ENCODE assay signal across 8 cellular contexts in genomic region chr15:52019394-52020252, GRCh38. TPM values are rescaled to one million over a fixed set of nuclear protein-coding genes. Genes with fewer than 3 reads are reported as not detected.
DNase-seq lines count a peak whose midpoint lies in the region; ATAC-seq and TF ChIP-seq lines count a peak whose summit lies in the region.

No MANE protein-coding gene starts in this region.

- H3K4me1 ChIP-seq in SJCRH30: peaks cover 8% of the 10 kb centered on the region

- CTCF ChIA-PET in activated naive CD4-positive, alpha-beta T cell treated with anti-CD3 and anti-CD28 coated beads, Interleukin-2, amount 10 ng/mL, durations not matched to agents 7 days and 5 days (lab: Charles Lee): interaction anchor here (0.6 to 2.2 kb wide), 5 partner anchors 15 to 164 kb away, joined by 3 to 10 read pairs (median 4); no protein-coding TSS in a partner anchor

- H3K36me3 ChIP-seq in SJCRH30: no peaks in the 10 kb centered on the region; the same call in 1 of the 2 replicates

- H3K4me3 Mint-ChIP-seq in activated naive CD4-positive, alpha-beta T cell treated with anti-CD3 and anti-CD28 coated beads, Interleukin-2, amount 10 ng/mL, durations not matched to agents 7 days and 5 days: peak overlapping the region; percentile 98

- no peaks in the 10 kb centered on the region for H3K27me3 ChIP-seq in SJCRH30

- peak overlapping the region; percentile 99 for H3K27ac Mint-ChIP-seq in activated naive CD4-positive, alpha-beta T cell treated with anti-CD3 and anti-CD28 coated beads, Interleukin-2, amount 10 ng/mL, durations not matched to agents 7 days and 5 days

- H3K9me3 Mint-ChIP-seq in activated naive CD4-positive, alpha-beta T cell treated with anti-CD3 and anti-CD28 coated beads, Interleukin-2, amount 10 ng/mL, durations not matched to agents 7 days and 5 days: no peaks in the 10 kb centered on the region

- H3K4me3 ChIP-seq in SJCRH30: peak overlapping the region; percentile 83

- peaks cover 36% of the 10 kb centered on the region for H3K4me1 Mint-ChIP-seq in activated naive CD4-positive, alpha-beta T cell treated with anti-CD3 and anti-CD28 coated beads, Interleukin-2, amount 10 ng/mL, durations not matched to agents 7 days and 5 days

- H3K9me3 ChIP-seq in SJCRH30 (replicated peaks): no peaks in the 10 kb centered on the region

- peaks cover 14% of the 10 kb centered on the region for H3K27me3 Mint-ChIP-seq in activated naive CD4-positive, alpha-beta T cell treated with anti-CD3 and anti-CD28 coated beads, Interleukin-2, amount 10 ng/mL, durations not matched to agents 7 days and 5 days

- no peaks in the 10 kb centered on the region for H3K36me3 Mint-ChIP-seq in activated naive CD4-positive, alpha-beta T cell treated with anti-CD3 and anti-CD28 coated beads, Interleukin-2, amount 10 ng/mL, durations not matched to agents 7 days and 5 days

- ATAC-seq in GM19438 (IDR thresholded peaks at IDR 0.05; ENCODE audit: low read depth, unreplicated experiment) (peak; percentile 46), HG03558 (IDR thresholded peaks at IDR 0.05; ENCODE audit: extremely low read depth, unreplicated experiment) (peak; percentile 28), omental fat pad (ENCODE audit: low FRiP score) (peak; percentile 90)

- TF ChIP-seq CTCF in omental fat pad (IDR thresholded peaks at IDR 0.05): no peak

- H3K27ac ChIP-seq in SJCRH30 (peak overlapping the region; percentile 87), temporal lobe (ENCODE audit: low read depth, low read length) (peak overlapping the region; percentile 95)

- DNase-seq in COR-L47 (lab: John Stamatoyannopoulos, UW) (peak; percentile 58), SJCRH30 (peak; percentile 83), globus pallidus (ENCODE audit: low spot score) (peak; percentile 91), omental fat pad (ENCODE audit: low spot score) (peak; percentile 82)
- peak; percentile 75 for DNase-seq in activated naive CD4-positive, alpha-beta T cell treated with anti-CD3 and anti-CD28 coated beads, Interleukin-2, amount 10 ng/mL, durations not matched to agents 7 days and 5 days

RNA-seq across cellular contexts. Expression of gene MAPK6, which starts 0.6 kb away (rescaled TPM):
- total RNA-seq in SJCRH30 (2014; rRNA removed; shearing (Covaris generic)): 71.2 and 84.2 TPM in 2 replicates
- total RNA-seq in omental fat pad (10 to 100 TPM; 20.3 to 44.9 (median 28.9) TPM), temporal lobe (64.2 TPM)

RNA-seq across cellular contexts. Expression of gene LEO1, which starts 48.0 kb away (rescaled TPM):
- 61.7 and 65.3 TPM in 2 replicates for total RNA-seq in SJCRH30 (2014; rRNA removed; shearing (Covaris generic))
- total RNA-seq in omental fat pad: 10 to 100 TPM; 11.4 to 19.6 (median 15.0) TPM
- 32.9 TPM for total RNA-seq in temporal lobe

Comparison
In these comparisons a context has a peak if more than half of its experiments do, and no peak if none do; other contexts are left out.
1. Peak in every context shown above with its lines: DNase-seq, ATAC-seq, H3K4me3 ChIP-seq and H3K27ac ChIP-seq.
2. ATAC-seq: peak in every context shown above with its lines; median percentile 90 in omental fat pad; 46 in GM19438; 28 in HG03558.